ENCODE assay signal across 8 cellular contexts in genomic region chr7:73667344-73668102, GRCh38. TPM values are rescaled to one million over a fixed set of nuclear protein-coding genes. Genes with fewer than 3 reads are reported as not detected.
DNase-seq lines count a peak whose midpoint lies in the region; ATAC-seq and TF ChIP-seq lines count a peak whose summit lies in the region.

TSS of gene VPS37D (plus strand) at chr7:73667831. CDS start at chr7:73667959, 128 bp downstream.

- TF ChIP-seq POLR2A in gastroesophageal sphincter (IDR thresholded peaks at IDR 0.05), result no peak

- peak; percentile 86 for DNase-seq in DND-41
- peak; percentile 70 to 76 for DNase-seq in Kasumi-1 (lab: John Stamatoyannopoulos, UW)
- peak; percentile 89 for DNase-seq in RWPE2 (ENCODE audit: low spot score)
- DNase-seq in activated gamma-delta T cell treated with anti-CD3 and anti-CD28 coated beads, Interleukin-2, amount 50 U/mL, for 16 hours (ENCODE audit: low read depth), result peak; percentile 89
- peak; percentile 23 for DNase-seq in non-pigmented ciliary epithelial cell (ENCODE audit: low read depth)
- peak in 48 of 49 donors; percentile 20 to 94 (median 74) for DNase-seq in substantia nigra (lab: John Stamatoyannopoulos, UW)

- H3K36me3 ChIP-seq in DND-41 (ENCODE audit: insufficient read depth, low read length) (no peaks in the 10 kb centered on the region), RWPE2 (ENCODE audit: low read depth) (no peaks in the 10 kb centered on the region), gastroesophageal sphincter (peaks cover 0 to 11% of the 10 kb centered on the region in 2 donors)

- H3K27ac ChIP-seq in DND-41 (ENCODE audit: low read length), result no peak within 1 kb of the TSS
- H3K27ac ChIP-seq in RWPE2 (ENCODE audit: poor library complexity, severe bottlenecking), result no peak within 1 kb of the TSS
- peak within 1 kb of the TSS in 3 of 4 donors; percentile 45 to 68 (median 58) for H3K27ac ChIP-seq in gastroesophageal sphincter
- H3K27ac ChIP-seq in substantia nigra (ENCODE audit: low read depth, low read length, poor library complexity, severe bottlenecking), result peak within 1 kb of the TSS; percentile 35

- TF ChIP-seq EP300 in gastroesophageal sphincter (IDR thresholded peaks at IDR 0.05), result no peak

- TF ChIP-seq CTCF in DND-41 (IDR thresholded peaks at IDR 0.05; ENCODE audit: borderline replicate concordance, extremely low read depth, low read length, poor library complexity, severe bottlenecking) (peak; percentile 82), RWPE2 (IDR thresholded peaks at IDR 0.05; ENCODE audit: poor library complexity, severe bottlenecking) (peak; percentile 96), gastroesophageal sphincter (IDR thresholded peaks at IDR 0.05) (peak in 3 of 4 experiments; percentile 84 to 98 (median 98))

- H2AFZ ChIP-seq in DND-41 (ENCODE audit: low read depth, low read length), result peak within 1 kb of the TSS; percentile 77

- H3K4me3 ChIP-seq in DND-41 (ENCODE audit: low read depth in 1 of 2, low read length in 2 of 2) (peak within 1 kb of the TSS; percentile 2 to 56; a peak in 3 of 4 replicates), RWPE2 (ENCODE audit: severe bottlenecking) (peak within 1 kb of the TSS; percentile 88), gastroesophageal sphincter (peak within 1 kb of the TSS; percentile 55 to 83)

- ATAC-seq in DND-41 (ENCODE audit: insufficient read depth, low read depth) (peak; percentile 92), GM21786 (IDR thresholded peaks at IDR 0.05; ENCODE audit: unreplicated experiment) (peak; percentile 95), RWPE2 (ENCODE audit: low read depth) (peak; percentile 93), gastroesophageal sphincter (peak; percentile 94)

- H3K4me2 ChIP-seq in DND-41 (ENCODE audit: insufficient read depth, low read length), result peak within 1 kb of the TSS; percentile 76

- H3K4me1 ChIP-seq in DND-41 (ENCODE audit: insufficient read depth, low read length) (peaks cover 11% of the 10 kb centered on the region), RWPE2 (ENCODE audit: insufficient read depth, poor library complexity, severe bottlenecking) (no peaks in the 10 kb centered on the region), gastroesophageal sphincter (peaks cover 0 to 29% (median 9%) of the 10 kb centered on the region in 3 donors)

- H3K9me3 ChIP-seq in DND-41 (ENCODE audit: insufficient read depth, low read length, severe bottlenecking) (peaks cover 3% of the 10 kb centered on the region), RWPE2 (ENCODE audit: severe bottlenecking) (no peaks in the 10 kb centered on the region), gastroesophageal sphincter (peaks cover 0 to 7% (median 0%) of the 10 kb centered on the region in 3 donors)

- 16% methylated on average over 11 of the region's 79 CpGs; no CpG with 5 or more reads in 1 of the 2 donors for WGBS in gastroesophageal sphincter (ENCODE audit: low coverage in 1 of 2), 2 donors

- H3K27me3 ChIP-seq in DND-41 (ENCODE audit: insufficient read depth, low read length, poor library complexity) (peaks cover 6% of the 10 kb centered on the region), RWPE2 (ENCODE audit: insufficient read depth, poor library complexity, severe bottlenecking) (no peaks in the 10 kb centered on the region), gastroesophageal sphincter (peaks cover 12% of the 10 kb centered on the region)

- peak within 1 kb of the TSS; percentile 59 for H3K9ac ChIP-seq in DND-41 (ENCODE audit: low read depth, low read length)

- no peaks in the 10 kb centered on the region for H3K79me2 ChIP-seq in DND-41 (ENCODE audit: insufficient read depth, low read length)

- H4K20me1 ChIP-seq in DND-41 (ENCODE audit: insufficient read depth, low read length), result no peaks in the 10 kb centered on the region

RNA-seq across cellular contexts. Expression of gene VPS37D, which starts in this region (rescaled TPM):
- 1 to 10 TPM; 2.6 to 7.0 (median 3.2) TPM for total RNA-seq in gastroesophageal sphincter

Comparison
In these comparisons a context has a peak if more than half of its experiments do, and no peak if none do; other contexts are left out.
1. DNase-seq: peak in every context shown above with its lines; median percentile 89 in RWPE2; 89 in activated gamma-delta T cell treated with anti-CD3 and anti-CD28 coated beads, Interleukin-2, amount 50 U/mL, for 16 hours; 86 in DND-41; 74 in substantia nigra; 73 in Kasumi-1; 23 in non-pigmented ciliary epithelial cell.
2. H3K27ac ChIP-seq: peak in gastroesophageal sphincter (3 of 4) and substantia nigra (single experiment); none in DND-41 (single experiment) and RWPE2 (single experiment).
3. H3K4me3 ChIP-seq: peak in every context shown above with its lines; median percentile 88 in RWPE2; 69 in gastroesophageal sphincter; 29 in DND-41.
4. Peak in every context shown above with its lines, with median percentiles within 50 percentile points of each other: ATAC-seq and CTCF ChIP-seq.